Comparison of ENCODE assay signal across 30 cellular contexts in genomic region chrX:30777575-30777974, GRCh38.
"Had no signal": no experiment of that assay in that cellular context is flagged by ENCODE, and none has a peak within 500 bp of the region (broad histone marks: within the 10 kb centered on the region; RNA-seq: fewer than 3 reads in every experiment).

No MANE protein-coding gene starts in this region.

- H3K27me3 ChIP-seq: ascending aorta, brain microvascular endothelial cell had no signal

- ATAC-seq: activated CD4-positive, CD25-positive, alpha-beta regulatory T cell treated with anti-CD3 and anti-CD28 coated beads, Interleukin-2, amount 50 U/mL, for 24 hours; esophagus mucosa; T-helper 17 cell had no signal

- H3K27ac ChIP-seq: ascending aorta, brain microvascular endothelial cell, coronary artery, dorsolateral prefrontal cortex, WERI-Rb-1 had no signal

- H3K36me3 Mint-ChIP-seq: activated naive CD8-positive, alpha-beta T cell had no signal

- H3K27me3 Mint-ChIP-seq: activated B cell treated with CpG ODN at 0.5 μM for 24 hours; activated naive CD8-positive, alpha-beta T cell; dendritic cell treated with granulocyte-macrophage colony-stimulating factor and Interleukin-4, amounts not matched to agents 40 ng/mL and 50 ng/mL, for 4 days had no signal

- H3K4me1 Mint-ChIP-seq: activated B cell treated with CpG ODN at 0.5 μM for 24 hours; central memory CD8-positive, alpha-beta T cell; T-helper 17 cell had no signal

- FAIRE-seq: bronchial epithelial cell, frontal cortex had no signal

- H3K4me3 ChIP-seq: ascending aorta, coronary artery, dorsolateral prefrontal cortex had no signal

- H3K9me3 Mint-ChIP-seq: activated B cell treated with CpG ODN at 0.5 μM for 24 hours; activated CD4-positive, alpha-beta memory T cell treated with anti-CD3 and anti-CD28 coated beads for 36 hours; central memory CD8-positive, alpha-beta T cell; dendritic cell treated with granulocyte-macrophage colony-stimulating factor and Interleukin-4, amounts not matched to agents 40 ng/mL and 50 ng/mL, for 4 days had no signal

- H3K4me1 ChIP-seq: ascending aorta had no signal

- H3K36me3 ChIP-seq: ascending aorta, brain microvascular endothelial cell, WERI-Rb-1 had no signal

- DNase-seq: activated B cell treated with CpG ODN at 0.5 μM for 24 hours; activated CD4-positive, alpha-beta memory T cell treated with anti-CD3 and anti-CD28 coated beads for 36 hours; activated CD4-positive, alpha-beta T cell treated with anti-CD3 and anti-CD28 coated beads for 48 hours; activated CD8-positive, alpha-beta memory T cell treated with anti-CD3 and anti-CD28 coated beads for 24 hours; activated effector memory CD4-positive, alpha-beta T cell treated with Interleukin-2 at 50 U/mL for 16 hours; activated gamma-delta T cell treated with Interleukin-2 at 50 U/mL for 16 hours; activated naive CD4-positive, alpha-beta T cell treated with anti-CD3 and anti-CD28 coated beads, Interleukin-2, amount 50 U/mL, for 16 hours; activated naive CD4-positive, alpha-beta T cell treated with Interleukin-2 at 50 U/mL for 16 hours; activated T-cell treated with anti-CD3 and anti-CD28 coated beads, Interleukin-2, amount 50 U/mL, for 48 hours; brain microvascular endothelial cell; dorsolateral prefrontal cortex; effector memory CD4-positive, alpha-beta T cell; endodermal cell; foreskin fibroblast; head of caudate nucleus; hippocampal formation; T-helper 1 cell; T-helper 17 cell; T1000; WERI-Rb-1 had no signal

- H3K27ac Mint-ChIP-seq: activated B cell treated with CpG ODN at 0.5 μM for 24 hours; activated CD4-positive, alpha-beta memory T cell treated with anti-CD3 and anti-CD28 coated beads for 36 hours; activated naive CD8-positive, alpha-beta T cell; dendritic cell treated with granulocyte-macrophage colony-stimulating factor and Interleukin-4, amounts not matched to agents 40 ng/mL and 50 ng/mL, for 4 days; endodermal cell; T-helper 17 cell; T-helper 2 cell treated with Interferon-gamma antibody and Interleukin-4, amounts not matched to agents 5 μg/mL and 100 μg/mL, for 36 hours had no signal

- H3K9me3 ChIP-seq: ascending aorta had no signal

- H3K4me3 Mint-ChIP-seq: activated B cell treated with CpG ODN at 0.5 μM for 24 hours; activated CD4-positive, alpha-beta memory T cell treated with anti-CD3 and anti-CD28 coated beads for 36 hours; activated naive CD8-positive, alpha-beta T cell; central memory CD8-positive, alpha-beta T cell; dendritic cell treated with granulocyte-macrophage colony-stimulating factor and Interleukin-4, amounts not matched to agents 40 ng/mL and 50 ng/mL, for 4 days; endodermal cell; T-helper 17 cell; T-helper 2 cell treated with Interferon-gamma antibody and Interleukin-4, amounts not matched to agents 5 μg/mL and 100 μg/mL, for 36 hours had no signal
